ENCODE assay signal across 8 cellular contexts in the genomic region with DNA sequence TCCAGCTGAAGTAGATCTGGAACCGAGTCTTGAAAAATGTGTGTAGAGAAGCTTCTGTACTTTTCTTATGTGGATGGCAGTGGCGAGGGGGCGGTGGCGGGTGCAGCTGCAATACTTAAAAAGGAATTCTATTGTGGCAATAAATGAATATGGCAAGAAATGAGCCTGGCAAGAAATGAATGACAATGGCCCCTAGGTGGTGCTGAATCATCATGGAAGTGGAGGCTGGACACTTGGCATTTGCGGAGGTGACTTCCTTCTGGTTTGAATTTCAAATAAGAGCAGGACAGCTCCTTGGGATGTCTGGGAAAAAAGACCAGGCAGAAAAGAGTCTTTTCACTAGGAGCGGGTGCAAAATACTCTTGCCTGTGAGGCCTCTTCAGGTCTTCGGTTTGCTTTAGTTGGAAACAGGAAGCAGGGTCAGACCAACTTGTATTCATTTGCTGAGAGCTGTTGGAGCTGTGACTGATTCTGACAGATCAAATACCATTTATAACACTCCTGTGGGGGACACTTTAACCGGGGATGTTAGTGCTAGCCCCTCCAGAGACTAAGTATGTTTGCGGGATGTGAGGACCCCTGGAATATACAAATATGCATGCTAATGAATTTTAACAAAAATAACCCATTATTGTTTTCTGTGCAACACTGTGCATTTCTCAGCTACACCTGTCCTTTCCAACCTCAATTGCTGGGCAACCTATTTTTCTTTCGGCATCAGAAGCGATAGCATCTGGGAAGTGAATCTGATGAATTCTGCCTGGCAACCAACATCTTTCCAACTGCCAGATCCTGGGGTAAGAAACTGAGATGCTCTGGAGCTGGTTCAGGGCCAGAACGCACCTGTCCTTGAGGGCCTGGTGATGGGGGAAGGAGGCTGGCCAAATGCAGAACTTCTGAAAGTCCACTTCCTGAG. TPM values are rescaled to one million over a fixed set of nuclear protein-coding genes. Genes with fewer than 3 reads are reported as not detected.
DNase-seq lines count a peak whose midpoint lies in the region; ATAC-seq and TF ChIP-seq lines count a peak whose summit lies in the region.

No MANE protein-coding gene starts in this region.

- no peaks in the 10 kb centered on the region for H3K27me3 Mint-ChIP-seq in activated B cell treated with CpG ODN at 0.5 μM for 24 hours
- no peaks in the 10 kb centered on the region for H3K27me3 Mint-ChIP-seq in dendritic cell treated with granulocyte-macrophage colony-stimulating factor and Interleukin-4, amounts not matched to agents 40 ng/mL and 50 ng/mL, for 4 days

- CTCF ChIA-PET in activated B cell treated with CpG ODN at 0.5 μM for 24 hours (lab: Charles Lee) = interaction anchor here (0.9 to 3.0 kb wide), 16 partner anchors 9 to 1271 kb away, joined by 3 to 21 read pairs (median 4); partner anchors contain the start of genes FASTKD2 and MDH1B

- H3K4me3 ChIP-seq in lower leg skin (ENCODE audit: low read depth, poor library complexity, severe bottlenecking) = no peak overlapping the region

- ATAC-seq in HG02981 (IDR thresholded peaks at IDR 0.05; ENCODE audit: unreplicated experiment) (peak; percentile 45), activated B cell treated with CpG ODN at 0.5 μM for 24 hours (ENCODE audit: low read depth) (peak; percentile 47)

- POLR2A ChIA-PET in activated B cell treated with CpG ODN at 0.5 μM for 24 hours (lab: Charles Lee) = interaction anchor here (0.6 to 1.1 kb wide), 2 partner anchors 364 to 366 kb away, joined by 3 to 4 read pairs; no protein-coding TSS in a partner anchor

- 35 to 41% methylated on average over 12 of the region's 12 CpGs for WGBS in lower leg skin, 2 donors

- intact Hi-C loops in activated B cell treated with CpG ODN at 0.5 μM for 24 hours (cut with micrococcal nuclease) = loop anchor here (1.0 to 10.0 kb wide), 6 partner anchors 189 to 1272 kb away; no protein-coding TSS in a partner anchor
- intact Hi-C loops in dendritic cell treated with granulocyte-macrophage colony-stimulating factor and Interleukin-4, amounts not matched to agents 40 ng/mL and 50 ng/mL, for 4 days (cut with micrococcal nuclease) = loop anchor here (1.0 to 10.0 kb wide), 2 partner anchors 184 to 674 kb away; no protein-coding TSS in a partner anchor
- intact Hi-C loops in lower leg skin (cut with DNase I; ENCODE audit: low total_unique reads) = loop anchor here (5.0 kb wide), 1 partner anchor 672 kb away; no protein-coding TSS in a partner anchor

- no peak for TF ChIP-seq CTCF in activated B cell treated with CpG ODN at 0.5 μM for 24 hours (IDR thresholded peaks at IDR 0.05)
- TF ChIP-seq CTCF in lower leg skin (IDR thresholded peaks at IDR 0.05) = peak in 1 of 3 donors; percentile 10

- no peaks in the 10 kb centered on the region for H3K9me3 Mint-ChIP-seq in activated B cell treated with CpG ODN at 0.5 μM for 24 hours
- H3K9me3 Mint-ChIP-seq in dendritic cell treated with granulocyte-macrophage colony-stimulating factor and Interleukin-4, amounts not matched to agents 40 ng/mL and 50 ng/mL, for 4 days = no peaks in the 10 kb centered on the region

- no peak overlapping the region for H3K27ac Mint-ChIP-seq in activated B cell treated with CpG ODN at 0.5 μM for 24 hours
- H3K27ac Mint-ChIP-seq in dendritic cell treated with granulocyte-macrophage colony-stimulating factor and Interleukin-4, amounts not matched to agents 40 ng/mL and 50 ng/mL, for 4 days = peak overlapping the region; percentile 20

- peak overlapping the region; percentile 76 for H3K4me3 Mint-ChIP-seq in activated B cell treated with CpG ODN at 0.5 μM for 24 hours
- peak overlapping the region; percentile 55 for H3K4me3 Mint-ChIP-seq in dendritic cell treated with granulocyte-macrophage colony-stimulating factor and Interleukin-4, amounts not matched to agents 40 ng/mL and 50 ng/mL, for 4 days

- TF ChIP-seq POLR2A in lower leg skin (IDR thresholded peaks at IDR 0.05) = no peak

- H3K4me1 Mint-ChIP-seq in activated B cell treated with CpG ODN at 0.5 μM for 24 hours = peaks cover 12% of the 10 kb centered on the region
- H3K4me1 Mint-ChIP-seq in dendritic cell treated with granulocyte-macrophage colony-stimulating factor and Interleukin-4, amounts not matched to agents 40 ng/mL and 50 ng/mL, for 4 days (ENCODE audit: low read depth) = peaks cover 29% of the 10 kb centered on the region

- no peaks in the 10 kb centered on the region for H3K36me3 Mint-ChIP-seq in activated B cell treated with CpG ODN at 0.5 μM for 24 hours (ENCODE audit: low read depth)
- H3K36me3 Mint-ChIP-seq in dendritic cell treated with granulocyte-macrophage colony-stimulating factor and Interleukin-4, amounts not matched to agents 40 ng/mL and 50 ng/mL, for 4 days (ENCODE audit: low read depth) = no peaks in the 10 kb centered on the region

- peak; percentile 18 for DNase-seq in activated gamma-delta T cell treated with Interleukin-2 at 50 U/mL for 16 hours
- no peak for DNase-seq in activated gamma-delta T cell (lab: John Stamatoyannopoulos, UW)
- peak; percentile 73 for DNase-seq in NCI-H2171 treated with DMSO at 0.1 percent for 48 hours (lab: John Stamatoyannopoulos, UW)
- peak; percentile 21 for DNase-seq in activated B cell treated with CpG ODN at 0.5 μM for 24 hours
- DNase-seq in lower leg skin (ENCODE audit: low spot score in 2 of 2) = peak; percentile 64 to 87
- peak; percentile 50 for DNase-seq in stimulated activated CD8-positive, alpha-beta memory T cell treated with anti-CD3 and anti-CD28 coated beads, Interleukin-4, amount 100 ng/mL, for 48 hours

RNA-seq across cellular contexts. Expression of gene FASTKD2, which starts 35.4 kb away (rescaled TPM):
- 29.1 and 29.6 TPM in 2 replicates for total RNA-seq in activated B cell treated with CpG ODN at 0.5 μM for 24 hours
- 10 to 100 TPM; 21.4 to 25.4 (median 23.8) TPM for total RNA-seq in lower leg skin

RNA-seq across cellular contexts. Expression of gene MDH1B, which starts 35.6 kb away (rescaled TPM):
- total RNA-seq in activated B cell treated with CpG ODN at 0.5 μM for 24 hours (not detected in 2 replicates), lower leg skin (1 to 10 TPM in 1 of 4 donors, under 1 TPM in 3; 0.10 to 1.1 (median 0.46) TPM)
